In genomic region chr4:82371398-82371972, GRCh38 we compare ENCODE assay signal across 1 cellular context.
TF ChIP-seq lines count a peak whose summit lies in the region.

No MANE protein-coding gene starts in this region.

TF ChIP-seq in H1, 55 proteins besides CTCF, POLR2A, EP300 and RAD21 (continued from another document):
- no peak for TF ChIP-seq SP2 (IDR thresholded peaks at IDR 0.05; ENCODE audit: low read length)
- TF ChIP-seq KDM1A (IDR thresholded peaks at IDR 0.05; ENCODE audit: borderline replicate concordance, low read length) = no peak
- no peak for TF ChIP-seq MAX (IDR thresholded peaks at IDR 0.05)
